12 cellular contexts compared by ENCODE assay signal in the genomic region with DNA sequence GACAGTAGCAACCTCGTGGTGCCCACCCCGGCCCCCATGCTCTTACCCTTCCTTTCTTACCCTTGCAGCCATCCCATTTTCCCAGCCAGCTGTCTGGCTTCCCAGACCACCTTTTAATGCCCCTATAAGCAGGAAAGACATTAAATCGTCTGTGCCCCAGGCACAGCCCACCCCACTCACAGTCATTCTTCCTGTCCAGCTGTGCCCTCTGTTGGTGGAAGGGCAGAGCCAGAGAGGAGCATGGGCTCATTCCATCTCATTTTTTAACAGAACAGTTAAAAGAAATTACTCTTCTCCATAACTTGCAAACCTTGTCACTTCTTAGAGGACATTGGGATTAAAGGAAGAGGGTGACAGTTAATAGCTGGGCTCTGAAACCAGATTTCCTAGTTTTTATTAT.
DNase-seq lines count a peak whose midpoint lies in the region; ATAC-seq and TF ChIP-seq lines count a peak whose summit lies in the region.
"Had no signal": no experiment of that assay in that cellular context is flagged by ENCODE, and none has a peak within 500 bp of the region (broad histone marks: within the 10 kb centered on the region; RNA-seq: fewer than 3 reads in every experiment).

No MANE protein-coding gene starts in this region.

- H3K79me2 ChIP-seq in GM23338 (replicated peaks; ENCODE audit: insufficient read depth) = no peaks in the 10 kb centered on the region

- no peaks in the 10 kb centered on the region; the same call in 1 of the 2 replicates for H3K27me3 ChIP-seq in BE2C
- H3K27me3 ChIP-seq in GM23338 (ENCODE audit: insufficient read depth) = no peaks in the 10 kb centered on the region
- no peaks in the 10 kb centered on the region for H3K27me3 ChIP-seq in WERI-Rb-1 (ENCODE audit: insufficient read depth, low read depth, severe bottlenecking)

- H3K36me3 ChIP-seq in BE2C (no peaks in the 10 kb centered on the region), GM23338 (ENCODE audit: insufficient read depth) (no peaks in the 10 kb centered on the region; the same call in 1 of the 2 replicates), WERI-Rb-1 (no peaks in the 10 kb centered on the region)

- H3K9me2 ChIP-seq in GM23338 (ENCODE audit: insufficient read depth) = no peaks in the 10 kb centered on the region

- H3K27me3 Mint-ChIP-seq in GM23338 (ENCODE audit: insufficient read depth, low read depth, poor library complexity) = peaks cover 10% of the 10 kb centered on the region

- H4K20me1 ChIP-seq in GM23338 (replicated peaks; ENCODE audit: insufficient read depth) = no peaks in the 10 kb centered on the region

- no peaks in the 10 kb centered on the region for H3F3A ChIP-seq in GM23338 (replicated peaks; ENCODE audit: low read depth)

- H3K4me3 ChIP-seq in BE2C (ENCODE audit: low read depth, low read length) = no peak overlapping the region
- H3K4me3 ChIP-seq in GM23338 = no peak overlapping the region
- H3K4me3 ChIP-seq in WERI-Rb-1 (ENCODE audit: low read depth, low read length) = no peak overlapping the region
- H3K4me3 ChIP-seq: coronary artery had no signal

- ATAC-seq in GM23338 (peak; percentile 66), HG03095 (IDR thresholded peaks at IDR 0.05; ENCODE audit: unreplicated experiment) (no peak), GM21723 (IDR thresholded peaks at IDR 0.05; ENCODE audit: unreplicated experiment) (no peak)

- H3K4me1 ChIP-seq in BE2C = peaks cover 3% of the 10 kb centered on the region; the same call in 1 of the 2 replicates
- no peaks in the 10 kb centered on the region for H3K4me1 ChIP-seq in GM23338 (ENCODE audit: insufficient read depth)

- H3K9me3 Mint-ChIP-seq in GM23338 = peaks cover 29% of the 10 kb centered on the region

- H3K9me3 ChIP-seq in BE2C (peaks cover 4% of the 10 kb centered on the region), WERI-Rb-1 (ENCODE audit: severe bottlenecking) (peaks cover 18% of the 10 kb centered on the region)

- H3K27ac ChIP-seq in GM23338 (ENCODE audit: low read depth) (no peak overlapping the region), WERI-Rb-1 (no peak overlapping the region)

- H3K36me3 Mint-ChIP-seq in GM23338 (ENCODE audit: low read depth) = peaks cover 28% of the 10 kb centered on the region

- H3K4me3 Mint-ChIP-seq in GM23338 = no peak overlapping the region

- H3K27ac Mint-ChIP-seq in GM23338 = no peak overlapping the region

- TF ChIP-seq CTCF in BE2C (IDR thresholded peaks at IDR 0.05; ENCODE audit: low read depth, low read length) = peak; percentile 76
- TF ChIP-seq CTCF in GM23338 (conservative IDR thresholded peaks at IDR 0.05; ENCODE audit: low read depth in 2 of 2) = peak; percentile 58 to 72
- peak; percentile 71 for TF ChIP-seq CTCF in WERI-Rb-1 (IDR thresholded peaks at IDR 0.05; ENCODE audit: low read depth, low read length)

- H3K4me1 Mint-ChIP-seq in GM23338 = peaks cover 4% of the 10 kb centered on the region; the same call in 2 of the 3 replicates

- peak; percentile 55 for DNase-seq in BE2C
- DNase-seq in GM23338 (ENCODE audit: low spot score) = no peak
- no peak for DNase-seq in WERI-Rb-1
- DNase-seq in iPS-NIHi7 (ENCODE audit: extremely low spot score) = peak; percentile 46
- DNase-seq in activated T-cell treated with anti-CD3 and anti-CD28 coated beads for 4 hours = no peak
- DNase-seq in ureter (ENCODE audit: low spot score) = no peak
- DNase-seq: activated effector memory CD4-positive, alpha-beta T cell treated with anti-CD3 and anti-CD28 coated beads, Interleukin-2, amount 50 U/mL, for 16 hours; hippocampal formation; NCI-H1694 had no signal

- no peak overlapping the region for H3K4me2 ChIP-seq in GM23338

- H2AFZ ChIP-seq in GM23338 = no peak overlapping the region

TF ChIP-seq in GM23338, 12 proteins besides CTCF, POLR2A, EP300 and RAD21 (continues in another document):
- TF ChIP-seq EZH2phosphoT487 (IDR thresholded peaks at IDR 0.05; ENCODE audit: unreplicated experiment) = no peak
- TF ChIP-seq JUNB (IDR thresholded peaks at IDR 0.05; ENCODE audit: unreplicated experiment) = no peak
- TF ChIP-seq, protein P1, sequence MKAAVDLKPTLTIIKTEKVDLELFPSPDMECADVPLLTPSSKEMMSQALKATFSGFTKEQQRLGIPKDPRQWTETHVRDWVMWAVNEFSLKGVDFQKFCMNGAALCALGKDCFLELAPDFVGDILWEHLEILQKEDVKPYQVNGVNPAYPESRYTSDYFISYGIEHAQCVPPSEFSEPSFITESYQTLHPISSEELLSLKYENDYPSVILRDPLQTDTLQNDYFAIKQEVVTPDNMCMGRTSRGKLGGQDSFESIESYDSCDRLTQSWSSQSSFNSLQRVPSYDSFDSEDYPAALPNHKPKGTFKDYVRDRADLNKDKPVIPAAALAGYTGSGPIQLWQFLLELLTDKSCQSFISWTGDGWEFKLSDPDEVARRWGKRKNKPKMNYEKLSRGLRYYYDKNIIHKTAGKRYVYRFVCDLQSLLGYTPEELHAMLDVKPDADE (IDR thresholded peaks at IDR 0.05) = no peak
- TF ChIP-seq NANOG (IDR thresholded peaks at IDR 0.05; ENCODE audit: borderline replicate concordance) = no peak
- TF ChIP-seq, protein P2, sequence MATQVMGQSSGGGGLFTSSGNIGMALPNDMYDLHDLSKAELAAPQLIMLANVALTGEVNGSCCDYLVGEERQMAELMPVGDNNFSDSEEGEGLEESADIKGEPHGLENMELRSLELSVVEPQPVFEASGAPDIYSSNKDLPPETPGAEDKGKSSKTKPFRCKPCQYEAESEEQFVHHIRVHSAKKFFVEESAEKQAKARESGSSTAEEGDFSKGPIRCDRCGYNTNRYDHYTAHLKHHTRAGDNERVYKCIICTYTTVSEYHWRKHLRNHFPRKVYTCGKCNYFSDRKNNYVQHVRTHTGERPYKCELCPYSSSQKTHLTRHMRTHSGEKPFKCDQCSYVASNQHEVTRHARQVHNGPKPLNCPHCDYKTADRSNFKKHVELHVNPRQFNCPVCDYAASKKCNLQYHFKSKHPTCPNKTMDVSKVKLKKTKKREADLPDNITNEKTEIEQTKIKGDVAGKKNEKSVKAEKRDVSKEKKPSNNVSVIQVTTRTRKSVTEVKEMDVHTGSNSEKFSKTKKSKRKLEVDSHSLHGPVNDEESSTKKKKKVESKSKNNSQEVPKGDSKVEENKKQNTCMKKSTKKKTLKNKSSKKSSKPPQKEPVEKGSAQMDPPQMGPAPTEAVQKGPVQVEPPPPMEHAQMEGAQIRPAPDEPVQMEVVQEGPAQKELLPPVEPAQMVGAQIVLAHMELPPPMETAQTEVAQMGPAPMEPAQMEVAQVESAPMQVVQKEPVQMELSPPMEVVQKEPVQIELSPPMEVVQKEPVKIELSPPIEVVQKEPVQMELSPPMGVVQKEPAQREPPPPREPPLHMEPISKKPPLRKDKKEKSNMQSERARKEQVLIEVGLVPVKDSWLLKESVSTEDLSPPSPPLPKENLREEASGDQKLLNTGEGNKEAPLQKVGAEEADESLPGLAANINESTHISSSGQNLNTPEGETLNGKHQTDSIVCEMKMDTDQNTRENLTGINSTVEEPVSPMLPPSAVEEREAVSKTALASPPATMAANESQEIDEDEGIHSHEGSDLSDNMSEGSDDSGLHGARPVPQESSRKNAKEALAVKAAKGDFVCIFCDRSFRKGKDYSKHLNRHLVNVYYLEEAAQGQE (IDR thresholded peaks at IDR 0.05; ENCODE audit: unreplicated experiment) = no peak
- TF ChIP-seq EZH2 (IDR thresholded peaks at IDR 0.05; ENCODE audit: low read depth, unreplicated experiment) = no peak
- no peak for TF ChIP-seq ZNF331 (CRISPR knock-in tag; IDR thresholded peaks at IDR 0.05; ENCODE audit: low read depth)
- no peak for TF ChIP-seq POLR2AphosphoS5 (IDR thresholded peaks at IDR 0.05; ENCODE audit: low read depth)
- no peak for TF ChIP-seq CREB1 (CRISPR knock-in tag; IDR thresholded peaks at IDR 0.05; ENCODE audit: low read depth)

Comparison
In these comparisons a context has a peak if more than half of its experiments do, and no peak if none do; other contexts are left out.
1. DNase-seq: peak in BE2C (single experiment) and iPS-NIHi7 (single experiment); none in GM23338 (single experiment), WERI-Rb-1 (single experiment), activated T-cell treated with anti-CD3 and anti-CD28 coated beads for 4 hours (single experiment) and ureter (single experiment).
2. Peak in every context shown above with its lines, with median percentiles within 50 percentile points of each other: CTCF ChIP-seq.